ENCODE assay signal across 1 cellular context in genomic region chr5:179259731-179260323, GRCh38.
TF ChIP-seq lines count a peak whose summit lies in the region.

No MANE protein-coding gene starts in this region.

TF ChIP-seq in IMR-90, 13 proteins besides CTCF, POLR2A, EP300 and RAD21 (continued from another document):
- TF ChIP-seq MAFK (IDR thresholded peaks at IDR 0.05; ENCODE audit: low read depth, low read length): no peak
- TF ChIP-seq BHLHE40 (IDR thresholded peaks at IDR 0.05; ENCODE audit: low read depth, low read length): no peak
- no peak for TF ChIP-seq NFE2L2 (IDR thresholded peaks at IDR 0.05; ENCODE audit: low read depth, low read length)
